ENCODE assay signal across 28 cellular contexts in genomic region chr4:87908341-87908740, GRCh38.
"Had no signal": no experiment of that assay in that cellular context is flagged by ENCODE, and none has a peak within 500 bp of the region (broad histone marks: within the 10 kb centered on the region; RNA-seq: fewer than 3 reads in every experiment).

No MANE protein-coding gene starts in this region.

- H3K36me3 Mint-ChIP-seq: naive thymus-derived CD4-positive, alpha-beta T cell; natural killer cell; stimulated activated effector memory CD8-positive, alpha-beta T cell treated with anti-CD3 and anti-CD28 coated beads, Interleukin-12 subunit alpha, Interleukin-12 subunit beta, amount 100 ng/mL, for 72 hours; stimulated activated naive B cell treated with anti-CD40 and anti-IgM and Interleukin-4, amounts not matched to agents 10 μg/mL and 1 μg/mL and 100 μg/mL, for 72 hours had no signal

- H3K4me3 ChIP-seq: neural progenitor cell, ovary, psoas muscle, right lobe of liver, sigmoid colon, stomach, testis, tibial artery, transverse colon, upper lobe of right lung, uterus had no signal

- H3K4me2 ChIP-seq: neural progenitor cell had no signal

- H3K4me1 ChIP-seq: psoas muscle had no signal

- H3K27ac Mint-ChIP-seq: naive thymus-derived CD4-positive, alpha-beta T cell; natural killer cell; nephron; neural progenitor cell; progenitor cell of endocrine pancreas; stimulated activated effector memory CD8-positive, alpha-beta T cell treated with anti-CD3 and anti-CD28 coated beads, Interleukin-12 subunit alpha, Interleukin-12 subunit beta, amount 100 ng/mL, for 72 hours; stimulated activated naive B cell treated with anti-CD40 and anti-IgM and Interleukin-4, amounts not matched to agents 10 μg/mL and 1 μg/mL and 100 μg/mL, for 72 hours; stimulated activated naive CD8-positive, alpha-beta T cell treated with anti-CD3 and anti-CD28 coated beads, Interleukin-15, Interleukin-2, amounts not matched to agents 100 ng/mL and 50 ng/mL, for 24 hours had no signal

- H3K36me3 ChIP-seq: neural progenitor cell, ovary, right lobe of liver, sigmoid colon, stomach, tibial artery, transverse colon, upper lobe of right lung, uterus had no signal

- H3K9me3 ChIP-seq: ovary, psoas muscle, right lobe of liver, sigmoid colon, stomach, testis, tibial artery, transverse colon, upper lobe of right lung, uterus had no signal

- H3K9me3 Mint-ChIP-seq: natural killer cell; nephron; stimulated activated effector memory CD8-positive, alpha-beta T cell treated with anti-CD3 and anti-CD28 coated beads, Interleukin-12 subunit alpha, Interleukin-12 subunit beta, amount 100 ng/mL, for 72 hours; stimulated activated naive B cell treated with anti-CD40 and anti-IgM and Interleukin-4, amounts not matched to agents 10 μg/mL and 1 μg/mL and 100 μg/mL, for 72 hours; stimulated activated naive CD8-positive, alpha-beta T cell treated with anti-CD3 and anti-CD28 coated beads, Interleukin-15, Interleukin-2, amounts not matched to agents 100 ng/mL and 50 ng/mL, for 24 hours had no signal

- H3K27me3 ChIP-seq: neural progenitor cell, ovary, right lobe of liver, sigmoid colon, stomach, testis, tibial artery, transverse colon, upper lobe of right lung, uterus had no signal

- DNase-seq: naive thymus-derived CD4-positive, alpha-beta T cell; natural killer cell; occipital lobe; ovary; posterior cingulate gyrus; psoas muscle; right cardiac atrium; right lobe of liver; sigmoid colon; small intestine; stimulated activated CD4-positive, alpha-beta T cell treated with anti-CD3 and anti-CD28 coated beads, Interleukin-15, amount 100 ng/mL, for 24 hours; stimulated activated CD4-positive, alpha-beta T cell treated with anti-CD3 and anti-CD28 coated beads, Interleukin-2, amount 100 ng/mL, for 24 hours; stimulated activated CD4-positive, alpha-beta T cell treated with anti-CD3 and anti-CD28 coated beads, Interleukin-2, amount 100 ng/mL, for 48 hours; stimulated activated CD4-positive, alpha-beta T cell treated with anti-CD3 and anti-CD28 coated beads, Interleukin-4, amount 100 ng/mL, for 24 hours; stimulated activated naive B cell treated with anti-CD40 and anti-IgM and Interleukin-4, amounts not matched to agents 10 μg/mL and 1 μg/mL and 100 μg/mL, for 72 hours; stimulated activated naive CD4-positive, alpha-beta T cell treated with Interleukin-2 at 50 U/mL for 16 hours; stomach; testis; tibial artery; transverse colon; upper lobe of right lung; uterus had no signal

- H3K4me1 Mint-ChIP-seq: stimulated activated effector memory CD8-positive, alpha-beta T cell treated with anti-CD3 and anti-CD28 coated beads, Interleukin-12 subunit alpha, Interleukin-12 subunit beta, amount 100 ng/mL, for 72 hours had no signal

- H3K27ac ChIP-seq: neural progenitor cell, ovary, parathyroid adenoma, psoas muscle, right lobe of liver, sigmoid colon, stomach, testis, tibial artery, transverse colon, upper lobe of right lung, uterus had no signal

- H3K79me2 ChIP-seq: parathyroid adenoma had no signal

- ATAC-seq: naive thymus-derived CD4-positive, alpha-beta T cell; natural killer cell; psoas muscle; right cardiac atrium; right lobe of liver; stimulated activated effector memory CD8-positive, alpha-beta T cell treated with anti-CD3 and anti-CD28 coated beads, Interleukin-12 subunit alpha, Interleukin-12 subunit beta, amount 100 ng/mL, for 72 hours; stimulated activated naive B cell treated with anti-CD40 and anti-IgM and Interleukin-4, amounts not matched to agents 10 μg/mL and 1 μg/mL and 100 μg/mL, for 72 hours; upper lobe of right lung had no signal

- H2AFZ ChIP-seq: neural progenitor cell, parathyroid adenoma had no signal

- H3K4me3 Mint-ChIP-seq: naive thymus-derived CD4-positive, alpha-beta T cell; natural killer cell; nephron; neural progenitor cell; stimulated activated effector memory CD8-positive, alpha-beta T cell treated with anti-CD3 and anti-CD28 coated beads, Interleukin-12 subunit alpha, Interleukin-12 subunit beta, amount 100 ng/mL, for 72 hours; stimulated activated naive B cell treated with anti-CD40 and anti-IgM and Interleukin-4, amounts not matched to agents 10 μg/mL and 1 μg/mL and 100 μg/mL, for 72 hours; stimulated activated naive CD8-positive, alpha-beta T cell treated with anti-CD3 and anti-CD28 coated beads, Interleukin-15, Interleukin-2, amounts not matched to agents 100 ng/mL and 50 ng/mL, for 24 hours had no signal
